8 cellular contexts compared by ENCODE assay signal in genomic region chr3:25782938-25783660, GRCh38. TPM values are rescaled to one million over a fixed set of nuclear protein-coding genes. Genes with fewer than 3 reads are reported as not detected.
DNase-seq lines count a peak whose midpoint lies in the region; ATAC-seq and TF ChIP-seq lines count a peak whose summit lies in the region.

Gene NGLY1 (minus strand): TSS chr3:25783443. CDS start chr3:25783390, 53 bp downstream.

- POLR2A ChIA-PET in activated CD4-positive, alpha-beta T cell treated with anti-CD3 and anti-CD28 coated beads, Interleukin-2, amount 10 ng/mL, durations not matched to agents 7 days and 5 days (lab: Charles Lee), result no interaction called here

- no peaks in the 10 kb centered on the region for H3K9me3 ChIP-seq in left lung

- peaks cover 6 to 18% of the 10 kb centered on the region in 2 donors for H3K4me1 ChIP-seq in left lung

- no peaks in the 10 kb centered on the region for H3K9me3 Mint-ChIP-seq in activated CD4-positive, alpha-beta T cell treated with anti-CD3 and anti-CD28 coated beads, Interleukin-2, amount 10 ng/mL, durations not matched to agents 7 days and 5 days

- H3K27me3 Mint-ChIP-seq in activated CD4-positive, alpha-beta T cell treated with anti-CD3 and anti-CD28 coated beads, Interleukin-2, amount 10 ng/mL, durations not matched to agents 7 days and 5 days, result no peaks in the 10 kb centered on the region

- H3K4me3 ChIP-seq in left lung, result peak within 1 kb of the TSS; percentile 85 to 91

- peaks cover 14% of the 10 kb centered on the region for H3K36me3 Mint-ChIP-seq in activated CD4-positive, alpha-beta T cell treated with anti-CD3 and anti-CD28 coated beads, Interleukin-2, amount 10 ng/mL, durations not matched to agents 7 days and 5 days (ENCODE audit: low read depth)

- intact Hi-C loops in left lung (cut with DNase I), result loop anchor here in 1 of 2 donors (10.0 kb wide), 1 partner anchor 118 kb away; the partner anchor contains the start of gene TOP2B

- peak within 1 kb of the TSS; percentile 90 for H3K4me3 Mint-ChIP-seq in activated CD4-positive, alpha-beta T cell treated with anti-CD3 and anti-CD28 coated beads, Interleukin-2, amount 10 ng/mL, durations not matched to agents 7 days and 5 days

- peak within 1 kb of the TSS; percentile 91 for H3K27ac Mint-ChIP-seq in activated CD4-positive, alpha-beta T cell treated with anti-CD3 and anti-CD28 coated beads, Interleukin-2, amount 10 ng/mL, durations not matched to agents 7 days and 5 days

- CTCF ChIA-PET in activated CD4-positive, alpha-beta T cell treated with anti-CD3 and anti-CD28 coated beads, Interleukin-2, amount 10 ng/mL, durations not matched to agents 7 days and 5 days (lab: Charles Lee), result interaction anchor here (0.8 to 1.0 kb wide), 2 partner anchors 113 to 135 kb away, joined by 3 read pairs; no protein-coding TSS in a partner anchor

- peak; percentile 94 for DNase-seq in AG08396 (ENCODE audit: low spot score)
- DNase-seq in NCI-H526 (lab: John Stamatoyannopoulos, UW), result peak; percentile 32 to 86
- peak; percentile 86 for DNase-seq in activated CD4-positive, alpha-beta T cell treated with anti-CD3 and anti-CD28 coated beads, Interleukin-2, amount 10 ng/mL, durations not matched to agents 7 days and 5 days
- peak; percentile 66 for DNase-seq in dedifferentiated amniotic fluid mesenchymal stem cell (ENCODE audit: extremely low spot score)
- peak; percentile 89 to 97 for DNase-seq in left lung
- peak; percentile 81 for DNase-seq in stimulated activated CD4-positive, alpha-beta T cell treated with anti-CD3 and anti-CD28 coated beads, Interleukin-2, amount 100 ng/mL, for 4 hours (ENCODE audit: low read depth)

- H3K27me3 ChIP-seq in left lung, result no peaks in the 10 kb centered on the region

- H3K36me3 ChIP-seq in left lung, result peaks cover 0 to 4% of the 10 kb centered on the region in 2 donors

- peaks cover 42% of the 10 kb centered on the region for H3K4me1 Mint-ChIP-seq in activated CD4-positive, alpha-beta T cell treated with anti-CD3 and anti-CD28 coated beads, Interleukin-2, amount 10 ng/mL, durations not matched to agents 7 days and 5 days

- TF ChIP-seq CTCF in left lung (IDR thresholded peaks at IDR 0.05), result peak in 1 of 2 donors; percentile 47

- H3K27ac ChIP-seq in left lung, result peak within 1 kb of the TSS; percentile 95 to 97

- ATAC-seq in GM18909 (IDR thresholded peaks at IDR 0.05; ENCODE audit: poor library complexity, unreplicated experiment) (peak; percentile 80), HG03139 (IDR thresholded peaks at IDR 0.05; ENCODE audit: unreplicated experiment) (peak; percentile 74), left lung (peak; percentile 97)

RNA-seq across cellular contexts. Expression of gene NGLY1, which starts in this region (rescaled TPM):
- total RNA-seq in activated CD4-positive, alpha-beta T cell treated with anti-CD3 and anti-CD28 coated beads, Interleukin-2, amount 10 ng/mL, durations not matched to agents 7 days and 5 days, result 10 to 100 TPM; 57.5 to 69.5 TPM
- 10 to 100 TPM; 31.2 to 39.0 TPM for total RNA-seq in left lung

Comparison
In these comparisons a context has a peak if more than half of its experiments do, and no peak if none do; other contexts are left out.
1. Peak in every context shown above with its lines: DNase-seq, ATAC-seq, H3K4me3 ChIP-seq and H3K27ac ChIP-seq.